ENCODE assay signal across 8 cellular contexts in genomic region chr19:16626796-16627193, GRCh38. TPM values are rescaled to one million over a fixed set of nuclear protein-coding genes. Genes with fewer than 3 reads are reported as not detected.
DNase-seq lines count a peak whose midpoint lies in the region; ATAC-seq and TF ChIP-seq lines count a peak whose summit lies in the region.

No MANE protein-coding gene starts in this region.

- peak overlapping the region in 4 of 5 donors; percentile 81 to 99 (median 92) for H3K27ac ChIP-seq in adrenal gland
- H3K27ac ChIP-seq in tibial artery, result peak overlapping the region; percentile 80 to 81

- peak overlapping the region in 3 of 4 donors; percentile 75 to 88 (median 87) for H3K4me3 ChIP-seq in adrenal gland
- peak overlapping the region; percentile 97 for H3K4me3 ChIP-seq in lower leg skin (ENCODE audit: low read depth, poor library complexity, severe bottlenecking)
- peak overlapping the region; percentile 65 to 86 for H3K4me3 ChIP-seq in tibial artery

- H3K4me1 ChIP-seq in adrenal gland (replicated peaks in 1 of 2) (peaks cover 30 to 44% of the 10 kb centered on the region in 2 donors), tibial artery (peaks cover 0 to 49% (median 32%) of the 10 kb centered on the region in 4 donors)

- TF ChIP-seq CTCF in adrenal gland (IDR thresholded peaks at IDR 0.05) (no peak), lower leg skin (IDR thresholded peaks at IDR 0.05) (no peak), tibial artery (IDR thresholded peaks at IDR 0.05) (no peak)

- H3K36me3 Mint-ChIP-seq in activated CD8-positive, alpha-beta memory T cell treated with anti-CD3 and anti-CD28 coated beads, Interleukin-2, amount 10 ng/mL, durations not matched to agents 7 days and 5 days, result peaks cover 22% of the 10 kb centered on the region

- H3K27me3 Mint-ChIP-seq in activated CD8-positive, alpha-beta memory T cell treated with anti-CD3 and anti-CD28 coated beads, Interleukin-2, amount 10 ng/mL, durations not matched to agents 7 days and 5 days, result no peaks in the 10 kb centered on the region

- H3K9me3 Mint-ChIP-seq in activated CD8-positive, alpha-beta memory T cell treated with anti-CD3 and anti-CD28 coated beads, Interleukin-2, amount 10 ng/mL, durations not matched to agents 7 days and 5 days (ENCODE audit: low read depth), result no peaks in the 10 kb centered on the region

- intact Hi-C loops in adrenal gland (cut with DNase I), result loop anchor here in 1 of 2 donors (10.0 kb wide), 1 partner anchor 52 kb away; the partner anchor contains the start of gene SLC35E1
- intact Hi-C loops in lower leg skin (cut with DNase I; ENCODE audit: low total_unique reads), result no loop called here
- intact Hi-C loops in tibial artery (cut with DNase I; ENCODE audit: low total_unique reads), result loop anchor here (2.0 kb wide), 1 partner anchor 54 kb away; the partner anchor contains the start of gene SLC35E1

- peaks cover 50% of the 10 kb centered on the region for H3K4me1 Mint-ChIP-seq in activated CD8-positive, alpha-beta memory T cell treated with anti-CD3 and anti-CD28 coated beads, Interleukin-2, amount 10 ng/mL, durations not matched to agents 7 days and 5 days

- TF ChIP-seq POLR2A in adrenal gland (IDR thresholded peaks at IDR 0.05), result no peak
- no peak for TF ChIP-seq POLR2A in lower leg skin (IDR thresholded peaks at IDR 0.05)

- H3K4me3 Mint-ChIP-seq in activated CD8-positive, alpha-beta memory T cell treated with anti-CD3 and anti-CD28 coated beads, Interleukin-2, amount 10 ng/mL, durations not matched to agents 7 days and 5 days, result peak overlapping the region; percentile 91

- CTCF ChIA-PET in activated CD8-positive, alpha-beta memory T cell treated with anti-CD3 and anti-CD28 coated beads, Interleukin-2, amount 10 ng/mL, durations not matched to agents 7 days and 5 days (lab: Charles Lee), result interaction anchor here (1.1 to 1.6 kb wide), 7 partner anchors 15 to 42 kb away, joined by 3 to 7 read pairs (median 4); partner anchors contain the start of gene SMIM7

- H3K27ac Mint-ChIP-seq in activated CD8-positive, alpha-beta memory T cell treated with anti-CD3 and anti-CD28 coated beads, Interleukin-2, amount 10 ng/mL, durations not matched to agents 7 days and 5 days, result peak overlapping the region; percentile 89

- ATAC-seq in activated CD8-positive, alpha-beta memory T cell treated with anti-CD3 and anti-CD28 coated beads, Interleukin-2, amount 10 ng/mL, durations not matched to agents 7 days and 5 days, result no peak
- no peak for ATAC-seq in HG02870 (IDR thresholded peaks at IDR 0.05; ENCODE audit: unreplicated experiment)
- ATAC-seq in HG03521 (IDR thresholded peaks at IDR 0.05; ENCODE audit: unreplicated experiment), result no peak

- H3K9me3 ChIP-seq in adrenal gland (replicated peaks in 1 of 3) (no peaks in the 10 kb centered on the region), tibial artery (no peaks in the 10 kb centered on the region)

- H3K27me3 ChIP-seq in adrenal gland (no peaks in the 10 kb centered on the region), tibial artery (no peaks in the 10 kb centered on the region)

- peak; percentile 45 for DNase-seq in activated CD8-positive, alpha-beta memory T cell treated with anti-CD3 and anti-CD28 coated beads, Interleukin-2, amount 10 ng/mL, durations not matched to agents 7 days and 5 days
- DNase-seq in activated CD8-positive, alpha-beta memory T cell treated with anti-CD3 and anti-CD28 coated beads, Interleukin-2, amount 50 U/mL, for 48 hours, result no peak
- DNase-seq in adrenal gland (no peak), lower leg skin (ENCODE audit: low spot score in 2 of 2) (no peak), tibial artery (no peak), SIG-M5 (lab: John Stamatoyannopoulos, UW) (no peak)

- H3K36me3 ChIP-seq in adrenal gland (replicated peaks in 1 of 2) (peaks cover 0 to 10% of the 10 kb centered on the region in 2 donors), tibial artery (peaks cover 0 to 21% (median 12%) of the 10 kb centered on the region in 3 donors)

- WGBS in adrenal gland, 4 donors, result 1 to 5% (median 3%) methylated on average over 6 to 12 of the region's 12 CpGs
- WGBS in lower leg skin, 2 donors, result 2 to 4% methylated on average over 12 of the region's 12 CpGs

RNA-seq across cellular contexts. Expression of gene MED26, which starts 1.2 kb away (rescaled TPM):
- total RNA-seq in activated CD8-positive, alpha-beta memory T cell treated with anti-CD3 and anti-CD28 coated beads, Interleukin-2, amount 10 ng/mL, durations not matched to agents 7 days and 5 days, result 10 to 100 TPM; 16.0 to 21.3 TPM
- total RNA-seq in adrenal gland (10 to 100 TPM in 3 of 8 donors, 1 to 10 TPM in 5; 8.1 to 17.3 (median 9.6) TPM), lower leg skin (10 to 100 TPM; 12.0 to 16.6 (median 14.5) TPM)
- 1 to 10 TPM; 4.6 to 6.9 (median 6.4) TPM for polyA plus RNA-seq in adrenal gland

RNA-seq across cellular contexts. Expression of gene SMIM7, which starts 33.1 kb away (rescaled TPM):
- total RNA-seq in activated CD8-positive, alpha-beta memory T cell treated with anti-CD3 and anti-CD28 coated beads, Interleukin-2, amount 10 ng/mL, durations not matched to agents 7 days and 5 days, result 10 to 100 TPM; 55.4 to 60.0 TPM
- 100 to 1,000 TPM in 2 of 8 donors, 10 to 100 TPM in 6; 76.0 to 136 (median 90.6) TPM for total RNA-seq in adrenal gland
- polyA plus RNA-seq in adrenal gland, result 100 to 1,000 TPM in 1 of 3 donors, 10 to 100 TPM in 2; 82.9 to 102 (median 87.3) TPM
- total RNA-seq in lower leg skin, result 100 to 1,000 TPM in 1 of 4 donors, 10 to 100 TPM in 3; 78.5 to 125 (median 95.4) TPM

RNA-seq across cellular contexts. Expression of gene TMEM38A, which starts 34.1 kb away (rescaled TPM):
- total RNA-seq in activated CD8-positive, alpha-beta memory T cell treated with anti-CD3 and anti-CD28 coated beads, Interleukin-2, amount 10 ng/mL, durations not matched to agents 7 days and 5 days, result under 1 TPM; 0.87 to 0.88 TPM
- total RNA-seq in adrenal gland, result 10 to 100 TPM in 1 of 8 donors, 1 to 10 TPM in 7; 5.0 to 10.4 (median 6.7) TPM
- 1 to 10 TPM; 2.2 to 4.1 (median 3.3) TPM for polyA plus RNA-seq in adrenal gland
- 1 to 10 TPM; 1.3 to 3.2 (median 2.2) TPM for total RNA-seq in lower leg skin

RNA-seq across cellular contexts. Expression of gene SLC35E1, which starts 54.6 kb away (rescaled TPM):
- 10 to 100 TPM; 46.2 to 46.3 TPM for total RNA-seq in activated CD8-positive, alpha-beta memory T cell treated with anti-CD3 and anti-CD28 coated beads, Interleukin-2, amount 10 ng/mL, durations not matched to agents 7 days and 5 days
- total RNA-seq in adrenal gland, result 10 to 100 TPM; 22.6 to 49.8 (median 40.2) TPM
- polyA plus RNA-seq in adrenal gland, result 10 to 100 TPM; 22.0 to 43.1 (median 26.8) TPM
- 10 to 100 TPM; 30.7 to 43.2 (median 39.2) TPM for total RNA-seq in lower leg skin
